ENCODE assay signal across 16 cellular contexts in genomic region chr7:134618756-134619530, GRCh38. TPM values are rescaled to one million over a fixed set of nuclear protein-coding genes. Genes with fewer than 3 reads are reported as not detected.
DNase-seq lines count a peak whose midpoint lies in the region; ATAC-seq, FAIRE-seq and TF ChIP-seq lines count a peak whose summit lies in the region.
"Had no signal": no experiment of that assay in that cellular context is flagged by ENCODE, and none has a peak within 500 bp of the region (broad histone marks: within the 10 kb centered on the region; RNA-seq: fewer than 3 reads in every experiment).

No MANE protein-coding gene starts in this region.

- CTCF ChIA-PET in A549 (lab: Yijun Ruan, JAX), result interaction anchor here (0.7 to 5.7 kb wide), 10 partner anchors 9 to 187 kb away, joined by 3 to 63 read pairs (median 5); no protein-coding TSS in a partner anchor

- H3K27me3 Mint-ChIP-seq in mesothelial cell of epicardium (ENCODE audit: low read depth), result peaks cover 74% of the 10 kb centered on the region

- H3K27ac ChIP-seq in A549, result peak overlapping the region; percentile 44 to 54; a peak in 5 of 6 replicates
- H3K27ac ChIP-seq: neutrophil had no signal

- H3K9me3 ChIP-seq in A549, result 0 out of 3 replicates have a peak, but pooled peaks cover 3% of the 10 kb centered on the region
- no peaks in the 10 kb centered on the region for H3K9me3 ChIP-seq in adipocyte (ENCODE audit: control insufficient read depth, low read length)
- H3K9me3 ChIP-seq: heart right ventricle, neutrophil, tibial nerve had no signal

- no peaks in the 10 kb centered on the region for H3K9me3 Mint-ChIP-seq in mesothelial cell of epicardium
- H3K9me3 Mint-ChIP-seq: activated naive CD8-positive, alpha-beta T cell treated with anti-CD3 and anti-CD28 coated beads, Interleukin-2, amount 10 ng/mL, durations not matched to agents 7 days and 5 days had no signal

- TF ChIP-seq EP300 in A549 (IDR thresholded peaks at IDR 0.05), result no peak

- H3K4me3 Mint-ChIP-seq in mesothelial cell of epicardium, result no peak overlapping the region
- H3K4me3 Mint-ChIP-seq: activated naive CD8-positive, alpha-beta T cell treated with anti-CD3 and anti-CD28 coated beads, Interleukin-2, amount 10 ng/mL, durations not matched to agents 7 days and 5 days had no signal

- no peaks in the 10 kb centered on the region for H3K4me1 Mint-ChIP-seq in mesothelial cell of epicardium

- no peaks in the 10 kb centered on the region for H3K36me3 ChIP-seq in adipocyte (ENCODE audit: control insufficient read depth, insufficient read depth, low read length, severe bottlenecking)
- H3K36me3 ChIP-seq: heart right ventricle, neutrophil, tibial nerve had no signal

- no peaks in the 10 kb centered on the region for H3K36me3 Mint-ChIP-seq in mesothelial cell of epicardium
- H3K36me3 Mint-ChIP-seq: activated naive CD8-positive, alpha-beta T cell treated with anti-CD3 and anti-CD28 coated beads, Interleukin-2, amount 10 ng/mL, durations not matched to agents 7 days and 5 days had no signal

- TF ChIP-seq RAD21 in A549 (conservative IDR thresholded peaks at IDR 0.05 in 1 of 2, IDR thresholded peaks at IDR 0.05 in 1 of 2), result no peak

- no peak for DNase-seq in A549 (ENCODE audit: low read depth in 1 of 2, low spot score in 1 of 2)
- peak; percentile 25 to 53 for DNase-seq in Kasumi-1 (lab: John Stamatoyannopoulos, UW)
- peak; percentile 39 for DNase-seq in adipocyte (ENCODE audit: low read depth)
- peak; percentile 76 for DNase-seq in fibroblast of villous mesenchyme (ENCODE audit: low read depth)
- no peak for DNase-seq in mesothelial cell of epicardium (ENCODE audit: low spot score in 2 of 2, unreplicated experiment in 2 of 2)
- DNase-seq: activated CD8-positive, alpha-beta memory T cell treated with anti-CD3 and anti-CD28 coated beads, Interleukin-2, amount 50 U/mL, for 4 hours; activated naive CD8-positive, alpha-beta T cell treated with anti-CD3 and anti-CD28 coated beads, Interleukin-2, amount 10 ng/mL, durations not matched to agents 7 days and 5 days; heart right ventricle had no signal

- H3K4me3 ChIP-seq in A549 (no peak overlapping the region), adipocyte (ENCODE audit: low read length) (peak overlapping the region; percentile 10), fibroblast of villous mesenchyme (ENCODE audit: low read depth, low read length) (no peak overlapping the region)
- H3K4me3 ChIP-seq: heart right ventricle, tibial nerve had no signal

- no peak for TF ChIP-seq POLR2A in A549 (IDR thresholded peaks at IDR 0.05; ENCODE audit: low read length)

- no peak for FAIRE-seq in A549 (lab: Jason Lieb, UNC)
- FAIRE-seq: GM12892, HTR-8/SVneo had no signal

- H3K4me2 ChIP-seq in A549, result peak overlapping the region; percentile 45

- POLR2A ChIA-PET in A549 (lab: Yijun Ruan, JAX), result interaction anchor here (0.8 to 2.0 kb wide), 3 partner anchors 28 to 184 kb away, joined by 3 to 15 read pairs (median 3); partner anchors contain the start of gene BPGM

- peak overlapping the region; percentile 10 for H3K9ac ChIP-seq in adipocyte (ENCODE audit: low read length)

- TF ChIP-seq CTCF in A549 (IDR thresholded peaks at IDR 0.05) (no peak), fibroblast of villous mesenchyme (IDR thresholded peaks at IDR 0.05; ENCODE audit: insufficient read depth, low read depth, low read length) (no peak), mesothelial cell of epicardium (IDR thresholded peaks at IDR 0.05; ENCODE audit: unreplicated experiment) (no peak)

- WGBS in A549 (ENCODE audit: missing lambda C conversion rate), result 48% methylated on average over 5 of the region's 5 CpGs

- H3K27me3 ChIP-seq in adipocyte (replicated peaks; ENCODE audit: control insufficient read depth, insufficient read depth, low read length), result no peaks in the 10 kb centered on the region
- H3K27me3 ChIP-seq: tibial nerve had no signal

- ATAC-seq in A549, result peak in 1 of 2 experiments; percentile 38; a peak in 2 of 6 replicates
- ATAC-seq in HG02938 (IDR thresholded peaks at IDR 0.05; ENCODE audit: unreplicated experiment), result no peak
- no peak for ATAC-seq in GM18909 (IDR thresholded peaks at IDR 0.05; ENCODE audit: poor library complexity, unreplicated experiment)
- no peak for ATAC-seq in HG03565 (IDR thresholded peaks at IDR 0.05; ENCODE audit: unreplicated experiment)
- ATAC-seq: heart right ventricle, Right ventricle myocardium inferior had no signal

- H3K4me1 ChIP-seq in A549, result peaks cover 32% of the 10 kb centered on the region
- H3K4me1 ChIP-seq in adipocyte (ENCODE audit: control insufficient read depth, insufficient read depth, low read length), result peaks cover 28% of the 10 kb centered on the region

- no peak overlapping the region for H3K27ac Mint-ChIP-seq in mesothelial cell of epicardium
- H3K27ac Mint-ChIP-seq: activated naive CD8-positive, alpha-beta T cell treated with anti-CD3 and anti-CD28 coated beads, Interleukin-2, amount 10 ng/mL, durations not matched to agents 7 days and 5 days had no signal

TF ChIP-seq in A549, 52 proteins besides CTCF, POLR2A, EP300 and RAD21:
- TF ChIP-seq FOSL2 (IDR thresholded peaks at IDR 0.05) (no peak), FOSL2 (CRISPR knock-in tag; IDR thresholded peaks at IDR 0.05) (peak; percentile 31; the same call in 1 of the 2 replicates), ZC3H11A (IDR thresholded peaks at IDR 0.05) (no peak)

RNA-seq across cellular contexts. Expression of gene BPGM, which starts 27.7 kb away (rescaled TPM):
- polyA plus RNA-seq in A549 (2011; rRNA removed) (21.2 and 28.3 TPM in 2 replicates), A549 (2017; fragmentation: RNase III; extraction: RNeasy Plus Mini Kit Qiagen cat#74134 plus additional on column Dnase treatment) (16.3 to 19.4 TPM (median 18.7 TPM) in 3 replicates)
- polyA plus RNA-seq in A549 (2012; cell fraction: cytosol; rRNA removed), result 9.4 and 10.4 TPM in 2 replicates
- 1.8 and 3.2 TPM in 2 replicates for polyA plus RNA-seq in A549 (2012; cell fraction: nucleus; rRNA removed)
- 6.0 and 7.3 TPM in 2 replicates for polyA minus RNA-seq in A549 (2011; rRNA and poly(A)+ RNA removed)
- total RNA-seq in fibroblast of villous mesenchyme (35.8 and 59.2 TPM in 2 replicates), mesothelial cell of epicardium (13.3 to 15.0 TPM (median 14.8 TPM) in 3 replicates)

Comparison
In these comparisons a context has a peak if more than half of its experiments do, and no peak if none do; other contexts are left out.
1. DNase-seq: peak in Kasumi-1 (2 of 2), adipocyte (single experiment) and fibroblast of villous mesenchyme (single experiment); none in A549 (0 of 2) and mesothelial cell of epicardium (0 of 2).